1 cellular context compared by ENCODE assay signal in genomic region chr11:43392713-43393112, GRCh38.
TF ChIP-seq lines count a peak whose summit lies in the region.

No MANE protein-coding gene starts in this region.

TF ChIP-seq in GM23338, 12 proteins besides CTCF, POLR2A, EP300 and RAD21:
- TF ChIP-seq ETS1 (IDR thresholded peaks at IDR 0.05) (no peak), REST (IDR thresholded peaks at IDR 0.05; ENCODE audit: unreplicated experiment) (no peak), NANOG (IDR thresholded peaks at IDR 0.05; ENCODE audit: borderline replicate concordance) (no peak), ZNF331 (CRISPR knock-in tag; IDR thresholded peaks at IDR 0.05; ENCODE audit: low read depth) (no peak), ZNF462 (CRISPR knock-in tag; IDR thresholded peaks at IDR 0.05) (no peak), EZH2phosphoT487 (IDR thresholded peaks at IDR 0.05; ENCODE audit: unreplicated experiment) (no peak), STAT1 (IDR thresholded peaks at IDR 0.05; ENCODE audit: unreplicated experiment) (no peak), CREB1 (CRISPR knock-in tag; IDR thresholded peaks at IDR 0.05; ENCODE audit: low read depth) (no peak), POLR2AphosphoS5 (IDR thresholded peaks at IDR 0.05; ENCODE audit: low read depth) (no peak), ZNF114 (CRISPR knock-in tag; IDR thresholded peaks at IDR 0.05) (no peak), EZH2 (IDR thresholded peaks at IDR 0.05; ENCODE audit: low read depth, unreplicated experiment) (no peak), JUNB (IDR thresholded peaks at IDR 0.05; ENCODE audit: unreplicated experiment) (no peak)
